In genomic region chr15:43879386-43880355, GRCh38 we compare ENCODE assay signal across 16 cellular contexts.
"Had no signal": no experiment of that assay in that cellular context is flagged by ENCODE, and none has a peak within 500 bp of the region (broad histone marks: within the 10 kb centered on the region; RNA-seq: fewer than 3 reads in every experiment).

No MANE protein-coding gene starts in this region.

- H3K9me3 Mint-ChIP-seq: activated naive CD4-positive, alpha-beta T cell treated with anti-CD3 and anti-CD28 coated beads, Interleukin-2, amount 50 U/mL, for 72 hours; brain; naive thymus-derived CD4-positive, alpha-beta T cell; stimulated activated naive CD8-positive, alpha-beta T cell treated with anti-CD3 and anti-CD28 coated beads, Interleukin-15, Interleukin-2, amounts not matched to agents 100 ng/mL and 50 ng/mL, for 24 hours; T-cell had no signal

- ATAC-seq: activated naive CD4-positive, alpha-beta T cell treated with anti-CD3 and anti-CD28 coated beads, Interleukin-2, amount 50 U/mL, for 72 hours; lower lobe of right lung; naive thymus-derived CD4-positive, alpha-beta T cell; T-cell had no signal

- H3K27me3 Mint-ChIP-seq: brain; naive thymus-derived CD4-positive, alpha-beta T cell; stimulated activated naive CD8-positive, alpha-beta T cell treated with anti-CD3 and anti-CD28 coated beads, Interleukin-15, Interleukin-2, amounts not matched to agents 100 ng/mL and 50 ng/mL, for 24 hours; T-cell had no signal

- DNase-seq: activated CD4-positive, alpha-beta T cell treated with anti-CD3 and anti-CD28 coated beads for 4 hours; activated T-cell treated with anti-CD3 and anti-CD28 coated beads for 4 hours; amygdala; foreskin melanocyte; lower lobe of right lung; naive thymus-derived CD4-positive, alpha-beta T cell; occipital lobe; stimulated activated CD4-positive, alpha-beta T cell treated with anti-CD3 and anti-CD28 coated beads, Interleukin-4, amount 100 ng/mL, for 24 hours; T-cell; testis; WERI-Rb-1 had no signal

- H3K4me3 ChIP-seq: lower lobe of right lung, prostate gland, SK-N-MC, testis had no signal

- H3K4me1 Mint-ChIP-seq: naive thymus-derived CD4-positive, alpha-beta T cell; T-cell had no signal

- H3K4me1 ChIP-seq: lower lobe of right lung, prostate gland, testis had no signal

- H3K27ac Mint-ChIP-seq: activated naive CD4-positive, alpha-beta T cell treated with anti-CD3 and anti-CD28 coated beads, Interleukin-2, amount 50 U/mL, for 72 hours; naive thymus-derived CD4-positive, alpha-beta T cell; stimulated activated naive CD8-positive, alpha-beta T cell treated with anti-CD3 and anti-CD28 coated beads, Interleukin-15, Interleukin-2, amounts not matched to agents 100 ng/mL and 50 ng/mL, for 24 hours; T-cell had no signal

- H3K9me3 ChIP-seq: lower lobe of right lung, prostate gland, testis had no signal

- H3K4me3 Mint-ChIP-seq: brain; naive thymus-derived CD4-positive, alpha-beta T cell; stimulated activated naive CD8-positive, alpha-beta T cell treated with anti-CD3 and anti-CD28 coated beads, Interleukin-15, Interleukin-2, amounts not matched to agents 100 ng/mL and 50 ng/mL, for 24 hours; T-cell had no signal

- H3K27ac ChIP-seq: lower lobe of right lung, prostate gland, SK-N-MC, testis, WERI-Rb-1 had no signal

- H3K36me3 ChIP-seq: lower lobe of right lung, prostate gland had no signal

- H3K27me3 ChIP-seq: testis had no signal
